8 cellular contexts compared by ENCODE assay signal in genomic region chr15:65824031-65824743, GRCh38. TPM values are rescaled to one million over a fixed set of nuclear protein-coding genes. Genes with fewer than 3 reads are reported as not detected.
DNase-seq lines count a peak whose midpoint lies in the region; ATAC-seq and TF ChIP-seq lines count a peak whose summit lies in the region.

No MANE protein-coding gene starts in this region.

- H3K4me1 Mint-ChIP-seq in stimulated activated effector memory CD8-positive, alpha-beta T cell treated with anti-CD3 and anti-CD28 coated beads, Interleukin-12 subunit alpha, Interleukin-12 subunit beta, amount 100 ng/mL, for 72 hours: peaks cover 42% of the 10 kb centered on the region

- H2AFZ ChIP-seq in GM23248: peak overlapping the region; percentile 44

- H3K36me3 Mint-ChIP-seq in stimulated activated effector memory CD8-positive, alpha-beta T cell treated with anti-CD3 and anti-CD28 coated beads, Interleukin-12 subunit alpha, Interleukin-12 subunit beta, amount 100 ng/mL, for 72 hours: peaks cover under 1% of the 10 kb centered on the region

- no peak overlapping the region for H3K27ac Mint-ChIP-seq in stimulated activated effector memory CD8-positive, alpha-beta T cell treated with anti-CD3 and anti-CD28 coated beads, Interleukin-12 subunit alpha, Interleukin-12 subunit beta, amount 100 ng/mL, for 72 hours

- intact Hi-C loops in body of pancreas (cut with DNase I): no loop called here

- TF ChIP-seq CTCF in BE2C (IDR thresholded peaks at IDR 0.05; ENCODE audit: low read depth, low read length) (peak; percentile 90), body of pancreas (IDR thresholded peaks at IDR 0.05) (peak; percentile 43 to 71 (median 67))

- no peaks in the 10 kb centered on the region for H3K79me2 ChIP-seq in GM23248 (ENCODE audit: insufficient read depth)

- TF ChIP-seq POLR2A in body of pancreas (IDR thresholded peaks at IDR 0.05): no peak

- peak; percentile 94 for ATAC-seq in body of pancreas
- ATAC-seq in stimulated activated effector memory CD8-positive, alpha-beta T cell treated with anti-CD3 and anti-CD28 coated beads, Interleukin-12 subunit alpha, Interleukin-12 subunit beta, amount 100 ng/mL, for 72 hours: peak; percentile 22

- H3K9me3 Mint-ChIP-seq in stimulated activated effector memory CD8-positive, alpha-beta T cell treated with anti-CD3 and anti-CD28 coated beads, Interleukin-12 subunit alpha, Interleukin-12 subunit beta, amount 100 ng/mL, for 72 hours: no peaks in the 10 kb centered on the region

- H3K27me3 ChIP-seq in BE2C (no peaks in the 10 kb centered on the region), GM23248 (replicated peaks; ENCODE audit: insufficient read depth) (no peaks in the 10 kb centered on the region; the same call in 1 of the 2 replicates), body of pancreas (no peaks in the 10 kb centered on the region)

- H3K4me1 ChIP-seq in BE2C (no peaks in the 10 kb centered on the region; the same call in 1 of the 2 replicates), GM23248 (ENCODE audit: insufficient read depth) (no peaks in the 10 kb centered on the region), body of pancreas (peaks cover 18% of the 10 kb centered on the region)

- no peaks in the 10 kb centered on the region for H3K9me2 ChIP-seq in GM23248 (ENCODE audit: insufficient read depth)

- no peaks in the 10 kb centered on the region for H3K9me3 ChIP-seq in BE2C
- H3K9me3 ChIP-seq in GM23248 (ENCODE audit: low read depth): no peaks in the 10 kb centered on the region
- H3K9me3 ChIP-seq in body of pancreas: no peaks in the 10 kb centered on the region

- no peak overlapping the region for H3K9ac ChIP-seq in GM23248

- no peak overlapping the region for H3K27ac ChIP-seq in GM23248
- peak overlapping the region in 1 of 4 donors; percentile 6 for H3K27ac ChIP-seq in body of pancreas

- H3K4me3 Mint-ChIP-seq in stimulated activated effector memory CD8-positive, alpha-beta T cell treated with anti-CD3 and anti-CD28 coated beads, Interleukin-12 subunit alpha, Interleukin-12 subunit beta, amount 100 ng/mL, for 72 hours: no peak overlapping the region

- H3F3A ChIP-seq in GM23248 (ENCODE audit: insufficient read depth): no peaks in the 10 kb centered on the region

- peak; percentile 73 for DNase-seq in BE2C
- peak; percentile 79 for DNase-seq in GM23248
- peak; percentile 33 for DNase-seq in NCI-H526 treated with DMSO at 0.1 percent for 48 hours (lab: John Stamatoyannopoulos, UW)
- peak; percentile 72 to 80 (median 76) for DNase-seq in body of pancreas
- DNase-seq in iPS-NIHi7 (ENCODE audit: extremely low spot score): peak; percentile 80
- no peak for DNase-seq in stimulated activated effector memory CD8-positive, alpha-beta T cell treated with anti-CD3 and anti-CD28 coated beads, Interleukin-12 subunit alpha, Interleukin-12 subunit beta, amount 100 ng/mL, for 72 hours (ENCODE audit: low spot score in 2 of 2)
- no peak for DNase-seq in T-helper 9 cell
- no peak for DNase-seq in stimulated activated CD4-positive, alpha-beta T cell treated with anti-CD3 and anti-CD28 coated beads, Interleukin-2, amount 100 ng/mL, for 48 hours

- H3K4me3 ChIP-seq in BE2C (ENCODE audit: low read depth, low read length) (no peak overlapping the region), GM23248 (no peak overlapping the region), body of pancreas (no peak overlapping the region)

- no peaks in the 10 kb centered on the region for H4K20me1 ChIP-seq in GM23248 (ENCODE audit: insufficient read depth)

- H3K36me3 ChIP-seq in BE2C (no peaks in the 10 kb centered on the region), GM23248 (ENCODE audit: low read depth) (no peaks in the 10 kb centered on the region), body of pancreas (replicated peaks in 1 of 2; ENCODE audit: insufficient read depth in 1 of 2, low read depth in 2 of 2) (no peaks in the 10 kb centered on the region)

- in situ Hi-C loops in GM23248 (cut with MboI): no loop called here

- WGBS in GM23248 (ENCODE audit: low coverage in 1 of 2, low lambda C conversion rate in 2 of 2, missing lambda C conversion rate in 2 of 2), 2 experiments: 57 to 61% methylated on average over 7 of the region's 7 CpGs
- WGBS in body of pancreas, 2 donors: 62 to 63% methylated on average over 7 of the region's 7 CpGs

- H3K4me2 ChIP-seq in GM23248 (ENCODE audit: unreplicated experiment): no peak overlapping the region

RNA-seq across cellular contexts. Expression of gene DENND4A, which starts 32.1 kb away (rescaled TPM):
- 14.0 TPM for polyA plus RNA-seq in BE2C (2012; ENCODE audit: insufficient read depth, insufficient read length, low read depth)
- total RNA-seq in GM23248 (2014; rRNA removed; shearing (Covaris generic)): 10.9 and 20.6 TPM in 2 replicates
- polyA plus RNA-seq in GM23248 (2016; fragmentation: Nextera tagmentation; extraction: Ambion mirVana): 5.1 and 5.6 TPM in 2 replicates
- total RNA-seq in body of pancreas: 10 to 100 TPM; 45.7 to 59.3 TPM

RNA-seq across cellular contexts. Expression of gene RAB11A, which starts 45.1 kb away (rescaled TPM):
- polyA plus RNA-seq in BE2C (2012; ENCODE audit: insufficient read depth, insufficient read length, low read depth): 233 TPM
- total RNA-seq in GM23248 (2014; rRNA removed; shearing (Covaris generic)): 148 and 171 TPM in 2 replicates
- polyA plus RNA-seq in GM23248 (2016; fragmentation: Nextera tagmentation; extraction: Ambion mirVana): 258 and 262 TPM in 2 replicates
- total RNA-seq in body of pancreas: 10 to 100 TPM; 35.3 to 39.4 TPM

Comparison
In these comparisons a context has a peak if more than half of its experiments do, and no peak if none do; other contexts are left out.
1. DNase-seq: peak in BE2C (single experiment), GM23248 (single experiment), NCI-H526 treated with DMSO at 0.1 percent for 48 hours (single experiment), body of pancreas (4 of 4) and iPS-NIHi7 (single experiment); none in stimulated activated effector memory CD8-positive, alpha-beta T cell treated with anti-CD3 and anti-CD28 coated beads, Interleukin-12 subunit alpha, Interleukin-12 subunit beta, amount 100 ng/mL, for 72 hours (0 of 2), T-helper 9 cell (single experiment) and stimulated activated CD4-positive, alpha-beta T cell treated with anti-CD3 and anti-CD28 coated beads, Interleukin-2, amount 100 ng/mL, for 48 hours (0 of 2).